19 cellular contexts compared by ENCODE assay signal in genomic region chrX:44451056-44451455, GRCh38.
DNase-seq lines count a peak whose midpoint lies in the region.
"Had no signal": no experiment of that assay in that cellular context is flagged by ENCODE, and none has a peak within 500 bp of the region (broad histone marks: within the 10 kb centered on the region; RNA-seq: fewer than 3 reads in every experiment).

No MANE protein-coding gene starts in this region.

- in situ Hi-C loops in GM23248 (cut with MboI) = no loop called here

- H3K9me3 ChIP-seq in GM23248 (ENCODE audit: low read depth) = no peaks in the 10 kb centered on the region
- H3K9me3 ChIP-seq: BLaER1, Peyer's patch, SJSA1 had no signal

- H3K9me2 ChIP-seq in GM23248 (ENCODE audit: insufficient read depth) = no peaks in the 10 kb centered on the region

- POLR2A ChIA-PET in activated CD4-positive, alpha-beta memory T cell treated with anti-CD3 and anti-CD28 coated beads for 36 hours (lab: Charles Lee) = no interaction called here

- no peaks in the 10 kb centered on the region for H3K9me3 Mint-ChIP-seq in activated CD4-positive, alpha-beta memory T cell treated with anti-CD3 and anti-CD28 coated beads for 36 hours
- H3K9me3 Mint-ChIP-seq: CD4-positive, alpha-beta T cell; HFFc6 had no signal

- H3K36me3 ChIP-seq in GM23248 (ENCODE audit: low read depth) = no peaks in the 10 kb centered on the region
- H3K36me3 ChIP-seq: BLaER1, Peyer's patch, SJSA1 had no signal

- H3K4me1 Mint-ChIP-seq in activated CD4-positive, alpha-beta memory T cell treated with anti-CD3 and anti-CD28 coated beads for 36 hours (ENCODE audit: low read depth) = no peaks in the 10 kb centered on the region
- H3K4me1 Mint-ChIP-seq: IgD-negative memory B cell had no signal

- H4K20me1 ChIP-seq in GM23248 (ENCODE audit: insufficient read depth) = no peaks in the 10 kb centered on the region
- H4K20me1 ChIP-seq: BLaER1 had no signal

- H3K4me2 ChIP-seq in GM23248 (ENCODE audit: unreplicated experiment) = no peak overlapping the region
- H3K4me2 ChIP-seq: BLaER1 had no signal

- no peaks in the 10 kb centered on the region for H3K79me2 ChIP-seq in GM23248 (ENCODE audit: insufficient read depth)

- WGBS in GM23248 (ENCODE audit: low coverage in 1 of 2, low lambda C conversion rate in 2 of 2, missing lambda C conversion rate in 2 of 2), 2 experiments = 61 to 74% methylated on average over 3 to 5 of the region's 5 CpGs

- no peak overlapping the region for H3K4me3 ChIP-seq in GM23248
- H3K4me3 ChIP-seq: BLaER1, Peyer's patch, SJSA1 had no signal

- H3K27me3 Mint-ChIP-seq in activated CD4-positive, alpha-beta memory T cell treated with anti-CD3 and anti-CD28 coated beads for 36 hours = no peaks in the 10 kb centered on the region
- H3K27me3 Mint-ChIP-seq: CD4-positive, alpha-beta T cell had no signal

- H3K4me1 ChIP-seq in GM23248 (ENCODE audit: insufficient read depth) = no peaks in the 10 kb centered on the region
- H3K4me1 ChIP-seq: BLaER1, Peyer's patch, SJSA1 had no signal

- H3K4me3 Mint-ChIP-seq in activated CD4-positive, alpha-beta memory T cell treated with anti-CD3 and anti-CD28 coated beads for 36 hours = no peak overlapping the region
- H3K4me3 Mint-ChIP-seq: CD4-positive, alpha-beta T cell; HFFc6; IgD-negative memory B cell had no signal

- no peaks in the 10 kb centered on the region for H3K27me3 ChIP-seq in GM23248 (replicated peaks; ENCODE audit: insufficient read depth)
- H3K27me3 ChIP-seq: BLaER1, Peyer's patch, SJSA1 had no signal

- CTCF ChIA-PET in activated CD4-positive, alpha-beta memory T cell treated with anti-CD3 and anti-CD28 coated beads for 36 hours (lab: Charles Lee) = no interaction called here

- H3F3A ChIP-seq in GM23248 (ENCODE audit: insufficient read depth) = no peaks in the 10 kb centered on the region

- intact Hi-C loops in activated CD4-positive, alpha-beta memory T cell treated with anti-CD3 and anti-CD28 coated beads for 36 hours (cut with micrococcal nuclease) = no loop called here

- H3K9ac ChIP-seq in GM23248 = no peak overlapping the region
- H3K9ac ChIP-seq: BLaER1 had no signal

- H3K27ac ChIP-seq in GM23248 = no peak overlapping the region
- H3K27ac ChIP-seq: BLaER1, Peyer's patch, SJSA1 had no signal

- no peak overlapping the region for H2AFZ ChIP-seq in GM23248

- no peak overlapping the region for H3K27ac Mint-ChIP-seq in activated CD4-positive, alpha-beta memory T cell treated with anti-CD3 and anti-CD28 coated beads for 36 hours
- H3K27ac Mint-ChIP-seq: CD4-positive, alpha-beta T cell; HFFc6; IgD-negative memory B cell had no signal

- H3K36me3 Mint-ChIP-seq in activated CD4-positive, alpha-beta memory T cell treated with anti-CD3 and anti-CD28 coated beads for 36 hours = no peaks in the 10 kb centered on the region
- H3K36me3 Mint-ChIP-seq: IgD-negative memory B cell had no signal

- peak; percentile 27 for DNase-seq in ELF-1 (ENCODE audit: low read depth, low spot score)
- DNase-seq in NCI-H524 (lab: John Stamatoyannopoulos, UW) = peak; percentile 52 to 86
- peak; percentile 37 for DNase-seq in astrocyte of the hippocampus (ENCODE audit: low read depth, low spot score)
- DNase-seq in retina = peak; percentile 3
- no peak for DNase-seq in NCI-H1105 (lab: John Stamatoyannopoulos, UW)
- DNase-seq in GM23248 = no peak
- DNase-seq in activated CD4-positive, alpha-beta memory T cell treated with anti-CD3 and anti-CD28 coated beads for 36 hours = no peak
- DNase-seq: CD4-positive, alpha-beta T cell; DMS53; GF-D8; H7; HFFc6; NCI-H1417 treated with DMSO at 0.1 percent for 48 hours; NCI-H2029 treated with DMSO at 0.1 percent for 48 hours; Peyer's patch; T-helper 1 cell had no signal

Comparison
In these comparisons a context has a peak if more than half of its experiments do, and no peak if none do; other contexts are left out.
1. DNase-seq: peak in ELF-1 (single experiment), NCI-H524 (2 of 2), astrocyte of the hippocampus (single experiment) and retina (single experiment); none in NCI-H1105 (single experiment), GM23248 (single experiment) and activated CD4-positive, alpha-beta memory T cell treated with anti-CD3 and anti-CD28 coated beads for 36 hours (single experiment).